In the genomic region with DNA sequence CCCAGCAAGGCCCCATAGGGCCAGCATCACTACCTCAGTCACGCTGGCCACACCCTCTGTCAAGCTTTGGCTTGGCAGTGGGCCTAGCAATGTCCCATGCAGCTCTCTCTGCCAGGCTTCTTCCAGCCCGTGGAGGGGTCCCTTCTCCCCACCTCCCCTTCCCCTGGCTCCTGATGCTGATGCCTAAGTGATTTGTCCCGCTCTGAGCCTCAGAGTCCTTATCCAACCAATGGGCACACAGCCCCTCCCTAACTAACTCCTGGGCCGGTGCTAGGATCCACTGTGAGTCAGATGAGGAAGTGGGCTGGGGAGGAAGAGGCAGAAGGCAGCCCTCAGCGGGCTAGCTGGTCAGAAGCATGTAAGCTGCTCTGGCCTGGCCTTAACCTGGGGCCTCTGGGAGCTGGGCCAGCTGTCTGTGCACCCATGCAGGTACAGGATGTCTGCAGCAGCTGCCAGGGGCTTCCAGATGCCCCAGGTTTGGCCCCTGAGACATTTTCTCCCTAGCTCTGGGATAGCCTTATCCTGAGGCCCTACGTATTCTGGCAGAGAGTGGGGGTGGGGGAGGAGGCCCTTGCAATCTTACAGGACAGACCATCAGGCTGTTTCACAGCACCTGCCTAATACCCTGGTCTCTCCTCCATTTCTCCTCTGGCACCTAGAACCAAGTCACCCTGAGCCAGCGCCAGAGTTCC, we compare ENCODE assay signal across 8 cellular contexts. TPM values are rescaled to one million over a fixed set of nuclear protein-coding genes. Genes with fewer than 3 reads are reported as not detected.
A peak's percentile ranks its signal among the peaks of the same experiment; 100 is the strongest.
DNase-seq lines count a peak whose midpoint lies in the region; ATAC-seq and TF ChIP-seq lines count a peak whose summit lies in the region.

No MANE protein-coding gene starts in this region.

- no peak overlapping the region for H2BK5ac ChIP-seq in mesendoderm (ENCODE audit: low read length)

- H3K4ac ChIP-seq in mesendoderm (ENCODE audit: low read depth, low read length), result no peak overlapping the region

- H3K4me1 Mint-ChIP-seq in effector memory CD8-positive, alpha-beta T cell (ENCODE audit: low read depth in 2 of 2), result peaks cover 14 to 26% of the 10 kb centered on the region in 2 donors

- no peaks in the 10 kb centered on the region for H3K9me3 ChIP-seq in upper lobe of right lung

- peaks cover 18% of the 10 kb centered on the region for H3K4me1 ChIP-seq in mesendoderm (ENCODE audit: control insufficient read depth, low read depth, low read length)
- peaks cover 41% of the 10 kb centered on the region for H3K4me1 ChIP-seq in upper lobe of right lung

- peak overlapping the region; percentile 61 for H3K23ac ChIP-seq in mesendoderm (ENCODE audit: low read length)

- H3K27ac ChIP-seq in RWPE1 (peak overlapping the region; percentile 86), mesendoderm (ENCODE audit: low read depth, low read length) (peak overlapping the region; percentile 29), upper lobe of right lung (peak overlapping the region; percentile 83)

- POLR2A ChIA-PET in AG04449 (lab: Yijun Ruan, JAX) (interaction anchor here (0.9 to 2.8 kb wide), 4 partner anchors 8 to 93 kb away, joined by 3 to 15 read pairs (median 7); a partner anchor contains a TSS), RWPE1 (lab: Yijun Ruan, JAX; ENCODE audit: low non-redundant PET) (interaction anchor here (0.6 to 0.7 kb wide), 2 partner anchors 53 to 93 kb away, joined by 3 read pairs; a partner anchor contains a TSS)

- H3K4me3 Mint-ChIP-seq in effector memory CD8-positive, alpha-beta T cell, result peak overlapping the region; percentile 87 to 90

- H3K27me3 Mint-ChIP-seq in effector memory CD8-positive, alpha-beta T cell, result no peaks in the 10 kb centered on the region

- no peak overlapping the region for H4K5ac ChIP-seq in mesendoderm (ENCODE audit: low read length)

- no peak overlapping the region for H4K8ac ChIP-seq in mesendoderm (ENCODE audit: low read depth, low read length)

- H2BK15ac ChIP-seq in mesendoderm (replicated peaks; ENCODE audit: low read depth), result no peak overlapping the region

- H2AK5ac ChIP-seq in mesendoderm (ENCODE audit: low read length), result no peak overlapping the region

- no peak overlapping the region for H2BK120ac ChIP-seq in mesendoderm (ENCODE audit: low read depth, low read length)

- H3K18ac ChIP-seq in mesendoderm (ENCODE audit: low read length), result no peak overlapping the region

- peak overlapping the region; percentile 84 for H3K9ac ChIP-seq in mesendoderm (ENCODE audit: low read length)

- TF ChIP-seq CTCF in AG04449 (IDR thresholded peaks at IDR 0.05; ENCODE audit: insufficient read depth, low read length, missing control alignments) (no peak), RWPE1 (conservative IDR thresholded peaks at IDR 0.05; ENCODE audit: low read depth) (no peak), upper lobe of right lung (IDR thresholded peaks at IDR 0.05) (no peak)

- H3K79me2 ChIP-seq in mesendoderm (ENCODE audit: control insufficient read depth, insufficient read depth, low read length), result no peaks in the 10 kb centered on the region

- intact Hi-C loops in upper lobe of right lung (cut with DNase I), result no loop called here

- CTCF ChIA-PET in AG04449 (lab: Yijun Ruan, JAX), result interaction anchor here (1.1 to 3.3 kb wide), 8 partner anchors 10 to 95 kb away, joined by 3 to 36 read pairs (median 8); no protein-coding TSS in a partner anchor
- CTCF ChIA-PET in RWPE1 (lab: Yijun Ruan, JAX), result interaction anchor here (0.7 kb wide), 1 partner anchor 91 kb away, joined by 5 read pairs; no protein-coding TSS in a partner anchor

- peak; percentile 56 for ATAC-seq in GM18502 (IDR thresholded peaks at IDR 0.05; ENCODE audit: poor library complexity, unreplicated experiment)
- ATAC-seq in HG03108 (IDR thresholded peaks at IDR 0.05; ENCODE audit: unreplicated experiment), result peak; percentile 82
- ATAC-seq in effector memory CD8-positive, alpha-beta T cell (replicated peaks), result peak; percentile 17
- ATAC-seq in upper lobe of right lung, result peak; percentile 68
- no peak for ATAC-seq in activated CD4-positive, CD25-positive, alpha-beta regulatory T cell treated with anti-CD3 and anti-CD28 coated beads, Interleukin-2, amount 50 U/mL, for 24 hours

- no peaks in the 10 kb centered on the region for H3K36me3 ChIP-seq in mesendoderm (ENCODE audit: control insufficient read depth, insufficient read depth, low read length)
- peaks cover under 1% of the 10 kb centered on the region for H3K36me3 ChIP-seq in upper lobe of right lung

- peak overlapping the region; percentile 13 for H3K4me2 ChIP-seq in mesendoderm (ENCODE audit: low read length)

- peaks cover 2% of the 10 kb centered on the region for H3K79me1 ChIP-seq in mesendoderm (ENCODE audit: low read length)

- DNase-seq in AG04449 (ENCODE audit: low read depth, low spot score) (peak; percentile 21), RWPE1 (ENCODE audit: low spot score) (peak; percentile 68), mesendoderm (peak; percentile 67), upper lobe of right lung (peak; percentile 74)
- no peak for DNase-seq in effector memory CD8-positive, alpha-beta T cell

- peaks cover 19% of the 10 kb centered on the region for H3K36me3 Mint-ChIP-seq in effector memory CD8-positive, alpha-beta T cell (ENCODE audit: insufficient read depth)

- H3K9me3 Mint-ChIP-seq in effector memory CD8-positive, alpha-beta T cell, result no peaks in the 10 kb centered on the region

- H3K27ac Mint-ChIP-seq in effector memory CD8-positive, alpha-beta T cell, result peak overlapping the region in 1 of 2 donors; percentile 46

- H3K4me3 ChIP-seq in AG04449 (ENCODE audit: low read depth, low read length), result peak overlapping the region; percentile 78
- no peak overlapping the region for H3K4me3 ChIP-seq in mesendoderm (ENCODE audit: low read length)
- H3K4me3 ChIP-seq in upper lobe of right lung, result peak overlapping the region; percentile 87

- H3K27me3 ChIP-seq in mesendoderm (ENCODE audit: insufficient read depth, low read length, poor library complexity), result no peaks in the 10 kb centered on the region
- no peaks in the 10 kb centered on the region for H3K27me3 ChIP-seq in upper lobe of right lung

- no CpG with 5 or more reads among the region's 7 CpGs for WGBS in mesendoderm (ENCODE audit: extremely low coverage, insufficient coverage, low lambda C conversion rate)

- H3K56ac ChIP-seq in mesendoderm (ENCODE audit: low read length), result peak overlapping the region; percentile 92

RNA-seq across cellular contexts. Expression of a gene that starts 0.7 kb away (rescaled TPM):
- 1.2 TPM for polyA plus RNA-seq in mesendoderm (2013, experiment 1 of 2)
- polyA plus RNA-seq in mesendoderm (2013, experiment 2 of 2), result 1.2 TPM
- total RNA-seq in upper lobe of right lung, result 28.1 TPM

RNA-seq across cellular contexts. Expression of a gene that starts 32.6 kb away (rescaled TPM):
- polyA plus RNA-seq in mesendoderm (2013, experiment 1 of 2), result not detected
- polyA plus RNA-seq in mesendoderm (2013, experiment 2 of 2), result not detected
- not detected for total RNA-seq in upper lobe of right lung

RNA-seq across cellular contexts. Expression of a gene that starts 49.8 kb away (rescaled TPM):
- not detected for polyA plus RNA-seq in mesendoderm (2013, experiment 1 of 2)
- polyA plus RNA-seq in mesendoderm (2013, experiment 2 of 2), result not detected
- total RNA-seq in upper lobe of right lung, result not detected

RNA-seq across cellular contexts. Expression of a gene that starts 52.3 kb away (rescaled TPM):
- polyA plus RNA-seq in mesendoderm (2013, experiment 1 of 2), result 30.9 TPM
- polyA plus RNA-seq in mesendoderm (2013, experiment 2 of 2), result 31.8 TPM
- total RNA-seq in upper lobe of right lung, result 92.1 TPM

Comparison
In these comparisons a context has a peak if more than half of its experiments do, and no peak if none do; other contexts are left out.
1. DNase-seq: peak in AG04449 (single experiment), RWPE1 (single experiment), mesendoderm (single experiment) and upper lobe of right lung (single experiment); none in effector memory CD8-positive, alpha-beta T cell (0 of 3).
2. ATAC-seq: peak in GM18502 (single experiment), HG03108 (single experiment), effector memory CD8-positive, alpha-beta T cell (single experiment) and upper lobe of right lung (single experiment); none in activated CD4-positive, CD25-positive, alpha-beta regulatory T cell treated with anti-CD3 and anti-CD28 coated beads, Interleukin-2, amount 50 U/mL, for 24 hours (0 of 2).
3. H3K27ac ChIP-seq: peak in every context shown above with its lines; median percentile 86 in RWPE1; 83 in upper lobe of right lung; 29 in mesendoderm.